Comparison of ENCODE assay signal across 1 cellular context in genomic region chr16:14302031-14302398, GRCh38.
TF ChIP-seq lines count a peak whose summit lies in the region.

No MANE protein-coding gene starts in this region.

TF ChIP-seq in HepG2, 621 proteins besides CTCF, POLR2A, EP300 and RAD21 (continued from another document and continues in another):
- TF ChIP-seq, protein P1, sequence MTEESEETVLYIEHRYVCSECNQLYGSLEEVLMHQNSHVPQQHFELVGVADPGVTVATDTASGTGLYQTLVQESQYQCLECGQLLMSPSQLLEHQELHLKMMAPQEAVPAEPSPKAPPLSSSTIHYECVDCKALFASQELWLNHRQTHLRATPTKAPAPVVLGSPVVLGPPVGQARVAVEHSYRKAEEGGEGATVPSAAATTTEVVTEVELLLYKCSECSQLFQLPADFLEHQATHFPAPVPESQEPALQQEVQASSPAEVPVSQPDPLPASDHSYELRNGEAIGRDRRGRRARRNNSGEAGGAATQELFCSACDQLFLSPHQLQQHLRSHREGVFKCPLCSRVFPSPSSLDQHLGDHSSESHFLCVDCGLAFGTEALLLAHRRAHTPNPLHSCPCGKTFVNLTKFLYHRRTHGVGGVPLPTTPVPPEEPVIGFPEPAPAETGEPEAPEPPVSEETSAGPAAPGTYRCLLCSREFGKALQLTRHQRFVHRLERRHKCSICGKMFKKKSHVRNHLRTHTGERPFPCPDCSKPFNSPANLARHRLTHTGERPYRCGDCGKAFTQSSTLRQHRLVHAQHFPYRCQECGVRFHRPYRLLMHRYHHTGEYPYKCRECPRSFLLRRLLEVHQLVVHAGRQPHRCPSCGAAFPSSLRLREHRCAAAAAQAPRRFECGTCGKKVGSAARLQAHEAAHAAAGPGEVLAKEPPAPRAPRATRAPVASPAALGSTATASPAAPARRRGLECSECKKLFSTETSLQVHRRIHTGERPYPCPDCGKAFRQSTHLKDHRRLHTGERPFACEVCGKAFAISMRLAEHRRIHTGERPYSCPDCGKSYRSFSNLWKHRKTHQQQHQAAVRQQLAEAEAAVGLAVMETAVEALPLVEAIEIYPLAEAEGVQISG (CRISPR knock-in tag; IDR thresholded peaks at IDR 0.05): no peak
- TF ChIP-seq SPEN (CRISPR knock-in tag; IDR thresholded peaks at IDR 0.05; ENCODE audit: low read depth) (0 out of 2 replicates have a peak, but pooled peaks have one; percentile 18), ZBTB1 (CRISPR knock-in tag; IDR thresholded peaks at IDR 0.05; ENCODE audit: borderline replicate concordance) (no peak), SRSF1 (optimal IDR thresholded peaks at IDR 0.05; ENCODE audit: low read depth, low read length) (peak; percentile 43), ZNF777 (CRISPR knock-in tag; IDR thresholded peaks at IDR 0.05) (no peak), ZNF891 (CRISPR knock-in tag; IDR thresholded peaks at IDR 0.05) (no peak), TRAFD1 (CRISPR knock-in tag; IDR thresholded peaks at IDR 0.05; ENCODE audit: borderline replicate concordance) (no peak), MYNN (CRISPR knock-in tag; IDR thresholded peaks at IDR 0.05; ENCODE audit: low read depth) (no peak), ELF4 (CRISPR knock-in tag; IDR thresholded peaks at IDR 0.05; ENCODE audit: borderline replicate concordance) (no peak), PHF21A (CRISPR knock-in tag; IDR thresholded peaks at IDR 0.05) (0 out of 2 replicates have a peak, but pooled peaks have one; percentile 34), POLR2AphosphoS5 (IDR thresholded peaks at IDR 0.05; ENCODE audit: low read depth, low read length) (0 out of 2 replicates have a peak, but pooled peaks have one; percentile 45), ZNF619 (CRISPR knock-in tag; IDR thresholded peaks at IDR 0.05) (no peak), SOX5 (CRISPR knock-in tag; IDR thresholded peaks at IDR 0.05; ENCODE audit: borderline replicate concordance) (no peak), HOXA5 (CRISPR knock-in tag; IDR thresholded peaks at IDR 0.05) (no peak), ONECUT2 (CRISPR knock-in tag; IDR thresholded peaks at IDR 0.05) (no peak), ZNF329 (CRISPR knock-in tag; IDR thresholded peaks at IDR 0.05; ENCODE audit: low read depth) (no peak), ZNF160 (CRISPR knock-in tag; IDR thresholded peaks at IDR 0.05) (no peak), PLRG1 (conservative IDR thresholded peaks at IDR 0.05) (no peak), ZNF296 (CRISPR knock-in tag; conservative IDR thresholded peaks at IDR 0.05) (no peak), SAFB2 (CRISPR knock-in tag; IDR thresholded peaks at IDR 0.05; ENCODE audit: borderline replicate concordance, low read depth) (no peak), ZNF768 (CRISPR knock-in tag; IDR thresholded peaks at IDR 0.05) (no peak), NKX3-1 (CRISPR knock-in tag; IDR thresholded peaks at IDR 0.05) (no peak), MAFF (IDR thresholded peaks at IDR 0.05; ENCODE audit: low read depth, low read length) (no peak), POLR2G (IDR thresholded peaks at IDR 0.05; ENCODE audit: low read depth, low read length) (peak; percentile 64), CBX5 (CRISPR knock-in tag; IDR thresholded peaks at IDR 0.05; ENCODE audit: borderline replicate concordance) (no peak), RFX5 (IDR thresholded peaks at IDR 0.05; ENCODE audit: low read depth, low read length) (no peak), CREB1 (IDR thresholded peaks at IDR 0.05) (no peak), CREB1 (CRISPR knock-in tag; IDR thresholded peaks at IDR 0.05) (no peak), MXI1 (IDR thresholded peaks at IDR 0.05; ENCODE audit: borderline replicate concordance, low read depth, low read length) (no peak; the same call in 2 of the 3 replicates), STAT5B (CRISPR knock-in tag; IDR thresholded peaks at IDR 0.05) (no peak), EHMT2 (IDR thresholded peaks at IDR 0.05; ENCODE audit: borderline replicate concordance, low read depth, low read length) (no peak), JUNB (CRISPR knock-in tag; IDR thresholded peaks at IDR 0.05; ENCODE audit: borderline replicate concordance) (no peak), ZNF557 (CRISPR knock-in tag; IDR thresholded peaks at IDR 0.05) (0 out of 2 replicates have a peak, but pooled peaks have one; percentile 8), PRMT3 (CRISPR knock-in tag; IDR thresholded peaks at IDR 0.05; ENCODE audit: borderline replicate concordance, low read depth) (no peak), ZNF331 (CRISPR knock-in tag; IDR thresholded peaks at IDR 0.05) (no peak), ZNF547 (CRISPR knock-in tag; IDR thresholded peaks at IDR 0.05) (no peak), ZBTB38 (CRISPR knock-in tag; IDR thresholded peaks at IDR 0.05) (no peak), ZSCAN12 (CRISPR knock-in tag; IDR thresholded peaks at IDR 0.05) (no peak), SRY (CRISPR knock-in tag; IDR thresholded peaks at IDR 0.05) (no peak)
- TF ChIP-seq, protein P2, sequence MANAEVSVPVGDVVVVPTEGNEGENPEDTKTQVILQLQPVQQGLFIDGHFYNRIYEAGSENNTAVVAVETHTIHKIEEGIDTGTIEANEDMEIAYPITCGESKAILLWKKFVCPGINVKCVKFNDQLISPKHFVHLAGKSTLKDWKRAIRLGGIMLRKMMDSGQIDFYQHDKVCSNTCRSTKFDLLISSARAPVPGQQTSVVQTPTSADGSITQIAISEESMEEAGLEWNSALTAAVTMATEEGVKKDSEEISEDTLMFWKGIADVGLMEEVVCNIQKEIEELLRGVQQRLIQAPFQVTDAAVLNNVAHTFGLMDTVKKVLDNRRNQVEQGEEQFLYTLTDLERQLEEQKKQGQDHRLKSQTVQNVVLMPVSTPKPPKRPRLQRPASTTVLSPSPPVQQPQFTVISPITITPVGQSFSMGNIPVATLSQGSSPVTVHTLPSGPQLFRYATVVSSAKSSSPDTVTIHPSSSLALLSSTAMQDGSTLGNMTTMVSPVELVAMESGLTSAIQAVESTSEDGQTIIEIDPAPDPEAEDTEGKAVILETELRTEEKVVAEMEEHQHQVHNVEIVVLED (CRISPR knock-in tag; IDR thresholded peaks at IDR 0.05; ENCODE audit: borderline replicate concordance): no peak
- TF ChIP-seq, protein P3, sequence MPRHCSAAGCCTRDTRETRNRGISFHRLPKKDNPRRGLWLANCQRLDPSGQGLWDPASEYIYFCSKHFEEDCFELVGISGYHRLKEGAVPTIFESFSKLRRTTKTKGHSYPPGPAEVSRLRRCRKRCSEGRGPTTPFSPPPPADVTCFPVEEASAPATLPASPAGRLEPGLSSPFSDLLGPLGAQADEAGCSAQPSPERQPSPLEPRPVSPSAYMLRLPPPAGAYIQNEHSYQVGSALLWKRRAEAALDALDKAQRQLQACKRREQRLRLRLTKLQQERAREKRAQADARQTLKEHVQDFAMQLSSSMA (CRISPR knock-in tag; IDR thresholded peaks at IDR 0.05): no peak
- TF ChIP-seq, protein P4, sequence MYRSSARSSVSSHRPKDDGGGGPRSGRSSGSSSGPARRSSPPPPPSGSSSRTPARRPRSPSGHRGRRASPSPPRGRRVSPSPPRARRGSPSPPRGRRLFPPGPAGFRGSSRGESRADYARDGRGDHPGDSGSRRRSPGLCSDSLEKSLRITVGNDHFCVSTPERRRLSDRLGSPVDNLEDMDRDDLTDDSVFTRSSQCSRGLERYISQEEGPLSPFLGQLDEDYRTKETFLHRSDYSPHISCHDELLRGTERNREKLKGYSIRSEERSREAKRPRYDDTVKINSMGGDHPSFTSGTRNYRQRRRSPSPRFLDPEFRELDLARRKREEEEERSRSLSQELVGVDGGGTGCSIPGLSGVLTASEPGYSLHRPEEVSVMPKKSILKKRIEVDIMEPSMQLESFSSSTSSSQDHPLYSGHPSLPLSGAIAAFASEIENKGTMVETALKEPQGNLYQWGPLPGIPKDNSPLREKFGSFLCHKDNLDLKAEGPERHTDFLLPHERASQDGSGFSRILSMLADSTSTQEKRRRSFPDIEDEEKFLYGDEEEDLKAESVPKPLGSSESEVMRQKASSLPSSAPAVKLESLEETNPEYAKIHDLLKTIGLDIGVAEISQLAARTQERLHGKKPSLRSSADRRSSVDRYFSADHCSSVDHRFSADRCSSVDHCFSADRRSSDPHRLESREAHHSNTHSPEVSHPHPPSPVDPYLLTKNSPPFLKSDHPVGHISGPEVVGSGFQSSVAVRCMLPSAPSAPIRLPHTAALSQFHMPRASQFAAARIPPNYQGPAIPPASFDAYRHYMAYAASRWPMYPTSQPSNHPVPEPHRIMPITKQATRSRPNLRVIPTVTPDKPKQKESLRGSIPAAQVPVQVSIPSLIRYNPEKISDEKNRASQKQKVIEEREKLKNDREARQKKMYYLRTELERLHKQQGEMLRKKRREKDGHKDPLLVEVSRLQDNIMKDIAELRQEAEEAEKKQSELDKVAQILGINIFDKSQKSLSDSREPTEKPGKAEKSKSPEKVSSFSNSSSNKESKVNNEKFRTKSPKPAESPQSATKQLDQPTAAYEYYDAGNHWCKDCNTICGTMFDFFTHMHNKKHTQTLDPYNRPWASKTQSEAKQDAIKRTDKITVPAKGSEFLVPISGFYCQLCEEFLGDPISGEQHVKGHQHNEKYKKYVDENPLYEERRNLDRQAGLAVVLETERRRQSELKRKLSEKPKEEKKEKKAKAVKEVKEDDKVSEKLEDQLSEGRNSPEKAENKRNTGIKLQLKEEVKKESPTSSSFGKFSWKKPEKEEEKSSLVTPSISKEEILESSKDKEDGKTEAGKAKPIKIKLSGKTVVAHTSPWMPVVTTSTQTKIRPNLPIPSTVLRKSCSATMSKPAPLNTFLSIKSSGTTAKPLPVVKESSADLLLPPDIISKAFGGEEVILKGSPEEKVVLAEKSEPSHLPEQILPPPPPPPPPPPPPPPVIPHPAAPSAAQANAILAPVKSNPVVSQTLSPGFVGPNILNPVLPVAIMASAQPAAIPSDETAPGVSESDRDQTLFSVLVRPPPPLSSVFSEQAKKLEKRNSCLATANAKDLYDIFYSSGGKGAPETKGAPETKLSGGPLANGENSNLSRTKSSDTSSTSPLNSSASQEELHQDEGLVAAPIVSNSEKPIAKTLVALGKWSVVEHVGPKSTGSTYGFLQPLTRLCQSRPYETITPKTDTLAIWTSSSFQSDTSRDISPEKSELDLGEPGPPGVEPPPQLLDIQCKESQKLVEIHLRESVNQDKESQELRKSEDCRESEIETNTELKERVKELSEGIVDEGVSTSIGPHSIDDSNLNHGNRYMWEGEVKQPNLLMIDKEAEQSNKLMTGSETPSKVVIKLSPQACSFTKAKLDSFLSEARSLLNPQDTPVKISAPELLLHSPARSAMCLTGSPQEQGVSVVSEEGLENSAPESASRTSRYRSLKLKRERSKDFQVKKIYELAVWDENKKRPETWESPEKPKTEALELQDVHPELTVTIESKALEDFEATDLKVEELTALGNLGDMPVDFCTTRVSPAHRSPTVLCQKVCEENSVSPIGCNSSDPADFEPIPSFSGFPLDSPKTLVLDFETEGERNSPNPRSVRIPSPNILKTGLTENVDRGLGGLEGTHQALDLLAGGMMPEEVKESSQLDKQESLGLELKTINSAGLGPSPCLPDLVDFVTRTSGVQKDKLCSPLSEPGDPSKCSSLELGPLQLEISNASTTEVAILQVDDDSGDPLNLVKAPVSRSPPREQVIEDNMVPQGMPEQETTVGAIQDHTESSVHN (CRISPR knock-in tag; IDR thresholded peaks at IDR 0.05): no peak
- TF ChIP-seq, protein P5, sequence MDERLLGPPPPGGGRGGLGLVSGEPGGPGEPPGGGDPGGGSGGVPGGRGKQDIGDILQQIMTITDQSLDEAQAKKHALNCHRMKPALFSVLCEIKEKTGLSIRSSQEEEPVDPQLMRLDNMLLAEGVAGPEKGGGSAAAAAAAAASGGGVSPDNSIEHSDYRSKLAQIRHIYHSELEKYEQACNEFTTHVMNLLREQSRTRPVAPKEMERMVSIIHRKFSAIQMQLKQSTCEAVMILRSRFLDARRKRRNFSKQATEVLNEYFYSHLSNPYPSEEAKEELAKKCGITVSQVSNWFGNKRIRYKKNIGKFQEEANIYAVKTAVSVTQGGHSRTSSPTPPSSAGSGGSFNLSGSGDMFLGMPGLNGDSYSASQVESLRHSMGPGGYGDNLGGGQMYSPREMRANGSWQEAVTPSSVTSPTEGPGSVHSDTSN (CRISPR knock-in tag; IDR thresholded peaks at IDR 0.05): no peak
